In the genomic region with DNA sequence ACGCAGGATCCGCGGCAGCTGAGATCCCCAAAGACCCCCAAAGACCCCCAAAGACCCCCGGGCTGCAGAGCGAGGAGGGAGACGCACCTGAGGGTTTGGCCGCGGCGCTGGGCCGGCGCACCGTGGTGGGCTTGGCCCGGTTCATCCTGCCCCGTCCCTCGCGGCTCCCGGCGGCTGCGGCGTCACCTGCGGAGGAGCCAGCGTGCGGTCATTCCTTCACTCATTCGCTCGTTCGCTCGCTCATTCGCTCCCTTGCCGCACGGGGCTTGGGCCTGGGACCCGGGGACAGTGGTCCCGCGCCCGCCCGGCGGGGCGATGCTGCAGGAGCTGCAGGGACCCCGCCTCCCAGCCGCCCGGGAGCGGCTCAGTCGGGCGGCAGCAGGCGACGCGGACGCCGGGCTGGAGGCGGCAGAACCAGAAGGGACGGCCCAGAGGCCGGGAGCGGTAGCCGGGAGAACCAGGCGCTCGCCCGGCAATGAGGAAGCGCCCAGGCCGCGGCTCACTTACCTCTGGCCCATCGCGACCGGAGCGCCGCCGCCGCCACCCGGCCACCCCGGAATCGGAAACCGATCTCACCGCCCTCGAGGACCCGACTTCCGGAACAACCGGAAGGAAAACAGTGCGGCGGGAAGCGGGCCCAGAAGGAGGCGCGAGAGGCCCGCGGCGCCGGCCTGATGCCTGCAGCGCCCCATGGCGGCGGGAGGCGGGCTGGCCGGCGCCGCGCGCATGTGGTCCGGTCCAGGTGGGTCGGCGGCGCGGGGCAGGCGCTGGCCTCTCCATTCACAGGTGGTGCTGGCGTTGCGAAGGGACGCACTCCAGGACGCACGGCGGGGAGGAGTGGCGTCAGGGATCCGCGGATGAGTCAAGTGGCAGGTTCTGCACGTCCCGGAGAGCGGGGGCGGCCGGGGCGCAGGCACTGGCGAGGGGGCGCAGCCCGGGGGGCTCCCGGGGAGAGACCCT, we compare ENCODE assay signal across 1 cellular context.
TF ChIP-seq lines count a peak whose summit lies in the region.

INTS1 (minus strand) TSS at position 574 of the 960 bp plus-strand sequence; CDS start at position 145, 429 bp downstream.

TF ChIP-seq in K562, 482 proteins besides CTCF, POLR2A, EP300 and RAD21 (continued from another document):
- TF ChIP-seq PRDM10 (IDR thresholded peaks at IDR 0.05; ENCODE audit: partially characterized antibody) (peak; percentile 22), SIN3B (IDR thresholded peaks at IDR 0.05; ENCODE audit: low read depth) (peak; percentile 95), CTBP1 (IDR thresholded peaks at IDR 0.05; ENCODE audit: borderline replicate concordance) (peak; percentile 63; the same call in 1 of the 2 replicates), ZNF699 (CRISPR knock-in tag; IDR thresholded peaks at IDR 0.05; ENCODE audit: insufficient replicate concordance) (no peak), MLLT1 (IDR thresholded peaks at IDR 0.05) (no peak), E4F1 (CRISPR knock-in tag; IDR thresholded peaks at IDR 0.05; ENCODE audit: borderline replicate concordance) (no peak), ATF3 (IDR thresholded peaks at IDR 0.05) (no peak), ATF3 (CRISPR knock-in tag; conservative IDR thresholded peaks at IDR 0.05) (no peak)
- TF ChIP-seq, protein P1, sequence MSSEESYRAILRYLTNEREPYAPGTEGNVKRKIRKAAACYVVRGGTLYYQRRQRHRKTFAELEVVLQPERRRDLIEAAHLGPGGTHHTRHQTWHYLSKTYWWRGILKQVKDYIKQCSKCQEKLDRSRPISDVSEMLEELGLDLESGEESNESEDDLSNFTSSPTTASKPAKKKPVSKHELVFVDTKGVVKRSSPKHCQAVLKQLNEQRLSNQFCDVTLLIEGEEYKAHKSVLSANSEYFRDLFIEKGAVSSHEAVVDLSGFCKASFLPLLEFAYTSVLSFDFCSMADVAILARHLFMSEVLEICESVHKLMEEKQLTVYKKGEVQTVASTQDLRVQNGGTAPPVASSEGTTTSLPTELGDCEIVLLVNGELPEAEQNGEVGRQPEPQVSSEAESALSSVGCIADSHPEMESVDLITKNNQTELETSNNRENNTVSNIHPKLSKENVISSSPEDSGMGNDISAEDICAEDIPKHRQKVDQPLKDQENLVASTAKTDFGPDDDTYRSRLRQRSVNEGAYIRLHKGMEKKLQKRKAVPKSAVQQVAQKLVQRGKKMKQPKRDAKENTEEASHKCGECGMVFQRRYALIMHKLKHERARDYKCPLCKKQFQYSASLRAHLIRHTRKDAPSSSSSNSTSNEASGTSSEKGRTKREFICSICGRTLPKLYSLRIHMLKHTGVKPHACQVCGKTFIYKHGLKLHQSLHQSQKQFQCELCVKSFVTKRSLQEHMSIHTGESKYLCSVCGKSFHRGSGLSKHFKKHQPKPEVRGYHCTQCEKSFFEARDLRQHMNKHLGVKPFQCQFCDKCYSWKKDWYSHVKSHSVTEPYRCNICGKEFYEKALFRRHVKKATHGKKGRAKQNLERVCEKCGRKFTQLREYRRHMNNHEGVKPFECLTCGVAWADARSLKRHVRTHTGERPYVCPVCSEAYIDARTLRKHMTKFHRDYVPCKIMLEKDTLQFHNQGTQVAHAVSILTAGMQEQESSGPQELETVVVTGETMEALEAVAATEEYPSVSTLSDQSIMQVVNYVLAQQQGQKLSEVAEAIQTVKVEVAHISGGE (CRISPR knock-in tag; IDR thresholded peaks at IDR 0.05), result peak in 2 of 3 experiments; percentile 71 to 93; a peak in 4 of 6 replicates
- TF ChIP-seq, protein P2, sequence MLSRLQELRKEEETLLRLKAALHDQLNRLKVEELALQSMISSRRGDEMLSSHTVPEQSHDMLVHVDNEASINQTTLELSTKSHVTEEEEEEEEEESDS (CRISPR knock-in tag; IDR thresholded peaks at IDR 0.05), result no peak
